In genomic region chr2:67984600-67984999, GRCh38 we compare ENCODE assay signal across 31 cellular contexts.
"Had no signal": no experiment of that assay in that cellular context is flagged by ENCODE, and none has a peak within 500 bp of the region (broad histone marks: within the 10 kb centered on the region; RNA-seq: fewer than 3 reads in every experiment).

No MANE protein-coding gene starts in this region.

- FAIRE-seq: islet of Langerhans, kidney had no signal

- H3K4me3 Mint-ChIP-seq: immature natural killer cell; naive thymus-derived CD8-positive, alpha-beta T cell; nephron progenitor cell; neural progenitor cell; stimulated activated naive B cell treated with anti-CD40 and anti-IgM and Interleukin-4, amounts not matched to agents 10 μg/mL and 1 μg/mL and 100 μg/mL, for 72 hours had no signal

- H3K36me3 Mint-ChIP-seq: immature natural killer cell; stimulated activated naive B cell treated with anti-CD40 and anti-IgM and Interleukin-4, amounts not matched to agents 10 μg/mL and 1 μg/mL and 100 μg/mL, for 72 hours had no signal

- H3K9ac ChIP-seq: neural progenitor cell had no signal

- H3K27me3 ChIP-seq: left lung, neural progenitor cell, neutrophil, ovary, stomach, testis, thyroid gland, transverse colon, upper lobe of left lung, vagina had no signal

- H2AFZ ChIP-seq: neural progenitor cell had no signal

- H3K9me3 ChIP-seq: neutrophil, testis, thyroid gland, vagina had no signal

- H3K4me1 Mint-ChIP-seq: immature natural killer cell; naive thymus-derived CD8-positive, alpha-beta T cell; nephron progenitor cell; neural progenitor cell; stimulated activated naive B cell treated with anti-CD40 and anti-IgM and Interleukin-4, amounts not matched to agents 10 μg/mL and 1 μg/mL and 100 μg/mL, for 72 hours had no signal

- H3K4me2 ChIP-seq: neural progenitor cell had no signal

- H3K27ac ChIP-seq: left lung, lower lobe of right lung, neural progenitor cell, neutrophil, ovary, skin epidermis, stomach, testis, thyroid gland, transverse colon, upper lobe of left lung, vagina had no signal

- H3K27me3 Mint-ChIP-seq: progenitor cell of endocrine pancreas had no signal

- H3K4me3 ChIP-seq: left lung, lower lobe of right lung, neural progenitor cell, ovary, skin epidermis, stomach, testis, thyroid gland, transverse colon, upper lobe of left lung, vagina had no signal

- H3K4me1 ChIP-seq: left lung, lower lobe of right lung, neural progenitor cell, stomach, testis, thyroid gland, transverse colon, upper lobe of left lung, vagina had no signal

- H3K36me3 ChIP-seq: left lung, lower lobe of right lung, neural progenitor cell, neutrophil, ovary, stomach, thyroid gland, transverse colon, upper lobe of left lung, vagina had no signal

- DNase-seq: hippocampal formation; immature natural killer cell; kidney; left colon; left lung; lower lobe of right lung; mammary epithelial cell; mesenchymal stem cell; naive thymus-derived CD8-positive, alpha-beta T cell; nephron progenitor cell; occipital lobe; ovary; retina; right cardiac atrium; stimulated activated CD4-positive, alpha-beta T cell treated with anti-CD3 and anti-CD28 coated beads, Interleukin-12 subunit alpha, Interleukin-12 subunit beta, amount 100 ng/mL, for 4 hours; stimulated activated CD4-positive, alpha-beta T cell treated with anti-CD3 and anti-CD28 coated beads, Interleukin-15, amount 100 ng/mL, for 24 hours; stimulated activated CD4-positive, alpha-beta T cell treated with anti-CD3 and anti-CD28 coated beads, Interleukin-2, amount 100 ng/mL, for 24 hours; stimulated activated CD4-positive, alpha-beta T cell treated with anti-CD3 and anti-CD28 coated beads, Interleukin-4, amount 100 ng/mL, for 1 hour; stimulated activated naive B cell treated with anti-CD40 and anti-IgM and Interleukin-4, amounts not matched to agents 10 μg/mL and 1 μg/mL and 100 μg/mL, for 72 hours; stimulated activated naive CD8-positive, alpha-beta T cell treated with anti-CD3 and anti-CD28 coated beads, Interleukin-15, Interleukin-2, amounts not matched to agents 100 U/mL and 50 U/mL, for 24 hours; stomach; testis; thyroid gland; transverse colon; upper lobe of left lung had no signal

- H3K27ac Mint-ChIP-seq: immature natural killer cell; naive thymus-derived CD8-positive, alpha-beta T cell; nephron progenitor cell; neural progenitor cell; progenitor cell of endocrine pancreas; stimulated activated naive B cell treated with anti-CD40 and anti-IgM and Interleukin-4, amounts not matched to agents 10 μg/mL and 1 μg/mL and 100 μg/mL, for 72 hours had no signal
